In genomic region chr12:6118891-6119568, GRCh38 we compare ENCODE assay signal across 20 cellular contexts. TPM values are rescaled to one million over a fixed set of nuclear protein-coding genes. Genes with fewer than 3 reads are reported as not detected.
A peak's percentile ranks its signal among the peaks of the same experiment; 100 is the strongest.
DNase-seq lines count a peak whose midpoint lies in the region; ATAC-seq and TF ChIP-seq lines count a peak whose summit lies in the region.
"Had no signal": no experiment of that assay in that cellular context is flagged by ENCODE, and none has a peak within 500 bp of the region (broad histone marks: within the 10 kb centered on the region; RNA-seq: fewer than 3 reads in every experiment).

No MANE protein-coding gene starts in this region.

- 73 to 74% methylated on average over 6 to 7 of the region's 9 CpGs for WGBS in gastroesophageal sphincter (ENCODE audit: low coverage in 1 of 2), 2 donors

- DNase-seq in Ammon's horn (ENCODE audit: low spot score) = peak; percentile 15
- DNase-seq in NT2/D1 (ENCODE audit: low read depth, low spot score) = no peak
- DNase-seq in posterior vena cava (ENCODE audit: low spot score) = peak; percentile 62
- no peak for DNase-seq in NCI-H748 treated with DMSO at 0.1 percent for 48 hours (lab: John Stamatoyannopoulos, UW)
- DNase-seq: activated CD8-positive, alpha-beta T cell treated with anti-CD3 and anti-CD28 coated beads, Interleukin-2, amount 10 ng/mL, durations not matched to agents 7 days and 5 days; activated T-cell treated with anti-CD3 and anti-CD28 coated beads, Interleukin-2, amount 50 U/mL, for 24 hours; C1 segment of cervical spinal cord; GF-D8; left lung; ovary; SK-N-SH; stimulated activated CD4-positive, alpha-beta T cell treated with anti-CD3 and anti-CD28 coated beads, Interleukin-4, amount 100 ng/mL, for 1 hour; stimulated activated naive CD8-positive, alpha-beta T cell treated with anti-CD3 and anti-CD28 coated beads, Interleukin-15, amount 100 ng/mL, for 72 hours; T-helper 9 cell had no signal

- intact Hi-C loops in posterior vena cava (cut with DNase I) = no loop called here

- ATAC-seq in gastroesophageal sphincter = no peak
- no peak for ATAC-seq in GM19452 (IDR thresholded peaks at IDR 0.05; ENCODE audit: unreplicated experiment)
- ATAC-seq in GM18520 (IDR thresholded peaks at IDR 0.05; ENCODE audit: unreplicated experiment) = no peak
- ATAC-seq in HG02870 (IDR thresholded peaks at IDR 0.05; ENCODE audit: unreplicated experiment) = no peak
- ATAC-seq: activated CD8-positive, alpha-beta T cell treated with anti-CD3 and anti-CD28 coated beads, Interleukin-2, amount 10 ng/mL, durations not matched to agents 7 days and 5 days; left lung had no signal

- TF ChIP-seq POLR2A in gastroesophageal sphincter (IDR thresholded peaks at IDR 0.05) = no peak

- H3K4me3 ChIP-seq in NT2/D1 (ENCODE audit: insufficient read length, low read depth) (no peak overlapping the region), gastroesophageal sphincter (peak overlapping the region in 1 of 2 donors; percentile 18)
- H3K4me3 ChIP-seq: left lung, ovary, skin epidermis had no signal

- H3K27me3 ChIP-seq in NT2/D1 (ENCODE audit: insufficient read depth, insufficient read length) (peaks cover 3% of the 10 kb centered on the region), gastroesophageal sphincter (no peaks in the 10 kb centered on the region)
- H3K27me3 ChIP-seq: left lung, ovary had no signal

- H3K4me1 ChIP-seq in NT2/D1 (ENCODE audit: insufficient read depth, insufficient read length) (peaks cover 27% of the 10 kb centered on the region), gastroesophageal sphincter (no peaks in the 10 kb centered on the region)

- peak overlapping the region; percentile 28 for H3K9ac ChIP-seq in NT2/D1 (ENCODE audit: insufficient read length, low read depth)
- H3K9ac ChIP-seq: SK-N-SH had no signal

- H3K36me3 ChIP-seq in NT2/D1 (ENCODE audit: insufficient read depth, insufficient read length, low read length) (no peaks in the 10 kb centered on the region), gastroesophageal sphincter (no peaks in the 10 kb centered on the region)
- H3K36me3 ChIP-seq: left lung, ovary had no signal

- H3K27ac ChIP-seq in gastroesophageal sphincter = peak overlapping the region in 3 of 4 donors; percentile 51 to 69 (median 69)
- H3K27ac ChIP-seq: ovary had no signal

- TF ChIP-seq CTCF in gastroesophageal sphincter (IDR thresholded peaks at IDR 0.05) = no peak

- H3K9me3 ChIP-seq in NT2/D1 (ENCODE audit: insufficient read depth, low read length) = no peaks in the 10 kb centered on the region
- H3K9me3 ChIP-seq in gastroesophageal sphincter = no peaks in the 10 kb centered on the region
- H3K9me3 ChIP-seq: left lung, ovary, SK-N-SH had no signal

- TF ChIP-seq EP300 in gastroesophageal sphincter (IDR thresholded peaks at IDR 0.05) = no peak

RNA-seq across cellular contexts. Expression of gene VWF, which starts 5.4 kb away (rescaled TPM):
- total RNA-seq in gastroesophageal sphincter = 100 to 1,000 TPM in 3 of 4 donors, 10 to 100 TPM in 1; 94.3 to 261 (median 162) TPM
- 100 to 1,000 TPM; 366 to 375 TPM for total RNA-seq in posterior vena cava
- total RNA-seq: A673; activated CD8-positive, alpha-beta T cell treated with anti-CD3 and anti-CD28 coated beads, Interleukin-2, amount 10 ng/mL, durations not matched to agents 7 days and 5 days had no signal

Comparison
In these comparisons a context has a peak if more than half of its experiments do, and no peak if none do; other contexts are left out.
1. DNase-seq: peak in Ammon's horn (single experiment) and posterior vena cava (single experiment); none in NT2/D1 (single experiment) and NCI-H748 treated with DMSO at 0.1 percent for 48 hours (single experiment).